9 cellular contexts compared by ENCODE assay signal in genomic region chr16:24731722-24732419, GRCh38. TPM values are rescaled to one million over a fixed set of nuclear protein-coding genes. Genes with fewer than 3 reads are reported as not detected.
DNase-seq lines count a peak whose midpoint lies in the region; ATAC-seq and TF ChIP-seq lines count a peak whose summit lies in the region.
"Had no signal": no experiment of that assay in that cellular context is flagged by ENCODE, and none has a peak within 500 bp of the region (broad histone marks: within the 10 kb centered on the region; RNA-seq: fewer than 3 reads in every experiment).

No MANE protein-coding gene starts in this region.

- no peaks in the 10 kb centered on the region for H3K9me2 ChIP-seq in SU-DHL-6 (replicated peaks; ENCODE audit: insufficient read depth, low read length)

- no peak overlapping the region for H2AFZ ChIP-seq in SU-DHL-6 (ENCODE audit: low read depth, low read length, severe bottlenecking)
- no peak overlapping the region for H2AFZ ChIP-seq in neuron (ENCODE audit: low read depth, low read length)

- peak overlapping the region; percentile 2 for H3K27ac ChIP-seq in CD8-positive, alpha-beta memory T cell (ENCODE audit: low read depth, low read length)
- no peak overlapping the region for H3K27ac ChIP-seq in SU-DHL-6 (ENCODE audit: low read depth, low read length)

- peaks cover 0 to 40% (median 5%) of the 10 kb centered on the region in 3 donors for H3K36me3 Mint-ChIP-seq in CD8-positive, alpha-beta memory T cell

- peak overlapping the region; percentile 14 to 99 (median 58) for H3K27ac Mint-ChIP-seq in CD8-positive, alpha-beta memory T cell

- H3K4me1 ChIP-seq in CD8-positive, alpha-beta memory T cell (ENCODE audit: insufficient read depth, low read length), result peaks cover 52% of the 10 kb centered on the region
- H3K4me1 ChIP-seq in neuron (ENCODE audit: insufficient read depth, low read length), result peaks cover 22% of the 10 kb centered on the region

- no peaks in the 10 kb centered on the region for H3K27me3 ChIP-seq in CD8-positive, alpha-beta memory T cell (ENCODE audit: insufficient read depth, low read length, poor library complexity, severe bottlenecking)
- H3K27me3 ChIP-seq in SU-DHL-6 (ENCODE audit: low read length) (no peaks in the 10 kb centered on the region), neuron (ENCODE audit: insufficient read depth, low read length) (no peaks in the 10 kb centered on the region)

- peak overlapping the region; percentile 83 for H3K4me2 ChIP-seq in SU-DHL-6 (ENCODE audit: low read depth, low read length, poor library complexity, severe bottlenecking)

- H3K9me3 ChIP-seq in CD8-positive, alpha-beta memory T cell (ENCODE audit: low read length), result no peaks in the 10 kb centered on the region
- no peaks in the 10 kb centered on the region for H3K9me3 ChIP-seq in SU-DHL-6 (ENCODE audit: insufficient read depth, low read length)
- H3K9me3 ChIP-seq in neuron (ENCODE audit: low read length), result no peaks in the 10 kb centered on the region

- no peaks in the 10 kb centered on the region for H3K36me3 ChIP-seq in CD8-positive, alpha-beta memory T cell (ENCODE audit: insufficient read depth, low read length)
- H3K36me3 ChIP-seq in SU-DHL-6 (ENCODE audit: low read length) (peaks cover 7% of the 10 kb centered on the region; the same call in 1 of the 2 replicates), neuron (ENCODE audit: insufficient read depth, low read length) (peaks cover 30% of the 10 kb centered on the region)

- peaks cover 76% of the 10 kb centered on the region for H3K79me2 ChIP-seq in SU-DHL-6 (ENCODE audit: insufficient read depth, low read length)

- H3K4me1 Mint-ChIP-seq in CD8-positive, alpha-beta memory T cell, result peaks cover 61 to 83% (median 76%) of the 10 kb centered on the region in 3 donors

- peak in 1 of 5 donors; percentile 43 for DNase-seq in CD8-positive, alpha-beta memory T cell
- DNase-seq in fibroblast of the aortic adventitia (ENCODE audit: low read depth) (peak; percentile 37), NCI-H69 (lab: John Stamatoyannopoulos, UW) (no peak)
- DNase-seq in stimulated activated CD4-positive, alpha-beta T cell treated with anti-CD3 and anti-CD28 coated beads, Interleukin-12 subunit alpha, Interleukin-12 subunit beta, amount 100 ng/mL, for 4 hours, result no peak
- DNase-seq: activated CD4-positive, CD25-positive, alpha-beta regulatory T cell had no signal

- TF ChIP-seq CTCF in SU-DHL-6 (IDR thresholded peaks at IDR 0.05; ENCODE audit: insufficient read depth, low read length, poor library complexity, severe bottlenecking) (no peak), fibroblast of the aortic adventitia (IDR thresholded peaks at IDR 0.05; ENCODE audit: insufficient read depth, low read length) (no peak)

- CTCF ChIA-PET in CD8-positive, alpha-beta memory T cell (lab: Charles Lee), result no interaction called here

- peaks cover 0 to 6% of the 10 kb centered on the region in 2 donors for H3K27me3 Mint-ChIP-seq in CD8-positive, alpha-beta memory T cell

- H3K4me3 Mint-ChIP-seq in CD8-positive, alpha-beta memory T cell, result peak overlapping the region; percentile 0 to 98 (median 67)

- peaks cover 4% of the 10 kb centered on the region for H3F3A ChIP-seq in SU-DHL-6 (ENCODE audit: insufficient read depth)

- H4K20me1 ChIP-seq in SU-DHL-6 (ENCODE audit: low read depth, low read length), result peaks cover 5% of the 10 kb centered on the region; the same call in 1 of the 2 replicates

- POLR2A ChIA-PET in CD8-positive, alpha-beta memory T cell (lab: Charles Lee), result interaction anchor here (0.5 kb wide), 1 partner anchor 189 kb away, joined by 3 read pairs; no protein-coding TSS in a partner anchor

- ATAC-seq in GM19397 (IDR thresholded peaks at IDR 0.05; ENCODE audit: unreplicated experiment), result no peak
- no peak for ATAC-seq in HG02885 (IDR thresholded peaks at IDR 0.05; ENCODE audit: poor library complexity, unreplicated experiment)

- H3K9me3 Mint-ChIP-seq in CD8-positive, alpha-beta memory T cell, result peaks cover 0 to 3% (median 0%) of the 10 kb centered on the region in 5 donors

- H3K9ac ChIP-seq in SU-DHL-6 (ENCODE audit: low read length), result no peak overlapping the region

- H3K4me3 ChIP-seq in CD8-positive, alpha-beta memory T cell (ENCODE audit: low read length), result peak overlapping the region; percentile 5
- H3K4me3 ChIP-seq in SU-DHL-6 (ENCODE audit: insufficient read depth, low read length, poor library complexity, severe bottlenecking), result no peak overlapping the region
- peak overlapping the region; percentile 86 for H3K4me3 ChIP-seq in fibroblast of the aortic adventitia (ENCODE audit: low read depth, low read length)
- peak overlapping the region; percentile 3 for H3K4me3 ChIP-seq in neuron (ENCODE audit: low read length)

RNA-seq across cellular contexts. Expression of gene TNRC6A, which starts 2.4 kb away (rescaled TPM):
- total RNA-seq in CD8-positive, alpha-beta memory T cell, result 10 to 100 TPM; 40.4 to 44.0 TPM
- 11.4 TPM for polyA plus RNA-seq in CD8-positive, alpha-beta memory T cell
- total RNA-seq in fibroblast of the aortic adventitia (ENCODE audit: low replicate concordance), result 29.0 and 32.2 TPM in 2 replicates
